Comparison of ENCODE assay signal across 19 cellular contexts in genomic region chr3:39531066-39531465, GRCh38.
DNase-seq lines count a peak whose midpoint lies in the region; ATAC-seq lines count a peak whose summit lies in the region.
"Had no signal": no experiment of that assay in that cellular context is flagged by ENCODE, and none has a peak within 500 bp of the region (broad histone marks: within the 10 kb centered on the region; RNA-seq: fewer than 3 reads in every experiment).

No MANE protein-coding gene starts in this region.

- DNase-seq in A172 (ENCODE audit: low spot score) (peak; percentile 6), HT1080 (ENCODE audit: low read depth) (peak; percentile 56), amniotic epithelial cell (ENCODE audit: low read depth) (peak; percentile 43), H4 (ENCODE audit: low spot score) (no peak), HAP-1 (ENCODE audit: low spot score in 2 of 2) (no peak), hippocampal formation (lab: John Stamatoyannopoulos, UW) (no peak)
- DNase-seq in stimulated activated naive CD8-positive, alpha-beta T cell treated with anti-CD3 and anti-CD28 coated beads, Interleukin-15, amount 100 ng/mL, for 72 hours, result no peak
- DNase-seq: COR-L47, KBM-7, NCI-H1092, NCI-H146, NCI-H2081, NCI-H510A treated with DMSO at 0.1 percent for 48 hours, NCI-H82, Right ventricle myocardium superior had no signal

- no peaks in the 10 kb centered on the region for H3K9me3 ChIP-seq in HAP-1

- peak overlapping the region; percentile 8 for H3K27ac ChIP-seq in layer of hippocampus (ENCODE audit: low read depth, low read length)
- H3K27ac ChIP-seq: SK-N-MC had no signal

- H3K27me3 ChIP-seq in layer of hippocampus (ENCODE audit: control insufficient read depth, insufficient read depth, low read length) (no peaks in the 10 kb centered on the region), HAP-1 (ENCODE audit: low read depth) (peaks cover 4% of the 10 kb centered on the region; the same call in 1 of the 2 replicates)

- ATAC-seq in stimulated activated naive CD8-positive, alpha-beta T cell treated with anti-CD3 and anti-CD28 coated beads, Interleukin-15, amount 100 ng/mL, for 72 hours, result no peak
- ATAC-seq: PC-3 had no signal

- no peaks in the 10 kb centered on the region; the same call in 1 of the 2 replicates for H3K4me1 ChIP-seq in HAP-1

- H3K4me1 Mint-ChIP-seq in stimulated activated naive CD8-positive, alpha-beta T cell treated with anti-CD3 and anti-CD28 coated beads, Interleukin-15, amount 100 ng/mL, for 72 hours, result no peaks in the 10 kb centered on the region
- H3K4me1 Mint-ChIP-seq: CD14-positive monocyte had no signal

- H3K9me3 Mint-ChIP-seq in stimulated activated naive CD8-positive, alpha-beta T cell treated with anti-CD3 and anti-CD28 coated beads, Interleukin-15, amount 100 ng/mL, for 72 hours, result no peaks in the 10 kb centered on the region

- H3K4me3 Mint-ChIP-seq in stimulated activated naive CD8-positive, alpha-beta T cell treated with anti-CD3 and anti-CD28 coated beads, Interleukin-15, amount 100 ng/mL, for 72 hours, result no peak overlapping the region
- H3K4me3 Mint-ChIP-seq: CD14-positive monocyte had no signal

- H3K4me3 ChIP-seq in HAP-1, result no peak overlapping the region
- H3K4me3 ChIP-seq: SK-N-MC had no signal

- H3K27ac Mint-ChIP-seq in stimulated activated naive CD8-positive, alpha-beta T cell treated with anti-CD3 and anti-CD28 coated beads, Interleukin-15, amount 100 ng/mL, for 72 hours, result no peak overlapping the region
- H3K27ac Mint-ChIP-seq: CD14-positive monocyte had no signal

- H3K27me3 Mint-ChIP-seq in stimulated activated naive CD8-positive, alpha-beta T cell treated with anti-CD3 and anti-CD28 coated beads, Interleukin-15, amount 100 ng/mL, for 72 hours, result peaks cover 21% of the 10 kb centered on the region

- in situ Hi-C loops in HAP-1 (cut with MboI; ENCODE audit: low sequenced_read_pairs), result loop anchor here (25.0 kb wide), 3 partner anchors 456 to 781 kb away; partner anchors contain the start of gene EIF1B

- no peaks in the 10 kb centered on the region for H3K36me3 ChIP-seq in HAP-1 (replicated peaks)

Comparison
In these comparisons a context has a peak if more than half of its experiments do, and no peak if none do; other contexts are left out.
1. DNase-seq: peak in A172 (single experiment), HT1080 (single experiment) and amniotic epithelial cell (single experiment); none in H4 (single experiment), stimulated activated naive CD8-positive, alpha-beta T cell treated with anti-CD3 and anti-CD28 coated beads, Interleukin-15, amount 100 ng/mL, for 72 hours (0 of 2), HAP-1 (0 of 2) and hippocampal formation (0 of 2).